In genomic region chr11:44906641-44907040, GRCh38 we compare ENCODE assay signal across 19 cellular contexts. TPM values are rescaled to one million over a fixed set of nuclear protein-coding genes. Genes with fewer than 3 reads are reported as not detected.
DNase-seq lines count a peak whose midpoint lies in the region; ATAC-seq, FAIRE-seq and TF ChIP-seq lines count a peak whose summit lies in the region.
"Had no signal": no experiment of that assay in that cellular context is flagged by ENCODE, and none has a peak within 500 bp of the region (broad histone marks: within the 10 kb centered on the region; RNA-seq: fewer than 3 reads in every experiment).

No MANE protein-coding gene starts in this region.

- no peak for FAIRE-seq in K562 (lab: Jason Lieb, UNC)
- FAIRE-seq: GM18507, H54, HepG2 had no signal

- H3K36me3 Mint-ChIP-seq in stimulated activated effector memory CD8-positive, alpha-beta T cell treated with anti-CD3 and anti-CD28 coated beads, Interleukin-12 subunit alpha, Interleukin-12 subunit beta, amount 100 ng/mL, for 72 hours, result no peaks in the 10 kb centered on the region
- H3K36me3 Mint-ChIP-seq in activated CD8-positive, alpha-beta T cell treated with anti-CD3 and anti-CD28 coated beads, Interleukin-2, amount 10 ng/mL, durations not matched to agents 7 days and 5 days (ENCODE audit: low read depth), result no peaks in the 10 kb centered on the region

- H3K27me3 ChIP-seq in Peyer's patch, result no peaks in the 10 kb centered on the region
- H3K27me3 ChIP-seq in K562 (ENCODE audit: control insufficient read depth in 2 of 2, insufficient read depth in 2 of 2, low read length in 2 of 2), result peaks cover 6 to 50% of the 10 kb centered on the region in 2 experiments; a peak in 4 of 5 replicates
- peaks cover 14% of the 10 kb centered on the region for H3K27me3 ChIP-seq in PC-3 (ENCODE audit: low read length)
- H3K27me3 ChIP-seq: BE2C had no signal

- no peaks in the 10 kb centered on the region for H3K27me3 Mint-ChIP-seq in activated CD8-positive, alpha-beta T cell treated with anti-CD3 and anti-CD28 coated beads, Interleukin-2, amount 10 ng/mL, durations not matched to agents 7 days and 5 days (ENCODE audit: low read depth)
- H3K27me3 Mint-ChIP-seq: CD4-positive, CD25-positive, alpha-beta regulatory T cell had no signal

- H3K27ac Mint-ChIP-seq in stimulated activated effector memory CD8-positive, alpha-beta T cell treated with anti-CD3 and anti-CD28 coated beads, Interleukin-12 subunit alpha, Interleukin-12 subunit beta, amount 100 ng/mL, for 72 hours, result peak overlapping the region; percentile 60
- H3K27ac Mint-ChIP-seq in activated CD8-positive, alpha-beta T cell treated with anti-CD3 and anti-CD28 coated beads, Interleukin-2, amount 10 ng/mL, durations not matched to agents 7 days and 5 days, result no peak overlapping the region

- peaks cover 4% of the 10 kb centered on the region for H3K4me1 Mint-ChIP-seq in stimulated activated effector memory CD8-positive, alpha-beta T cell treated with anti-CD3 and anti-CD28 coated beads, Interleukin-12 subunit alpha, Interleukin-12 subunit beta, amount 100 ng/mL, for 72 hours
- H3K4me1 Mint-ChIP-seq in activated CD8-positive, alpha-beta T cell treated with anti-CD3 and anti-CD28 coated beads, Interleukin-2, amount 10 ng/mL, durations not matched to agents 7 days and 5 days (ENCODE audit: low read depth), result no peaks in the 10 kb centered on the region

- no peaks in the 10 kb centered on the region for H3K9me3 ChIP-seq in Peyer's patch
- H3K9me3 ChIP-seq in K562 (replicated peaks; ENCODE audit: control insufficient read depth, insufficient read depth, low read depth, low read length), result no peaks in the 10 kb centered on the region
- H3K9me3 ChIP-seq in PC-3 (ENCODE audit: low read length), result no peaks in the 10 kb centered on the region
- H3K9me3 ChIP-seq: BE2C had no signal

- BruUV-seq in K562 (replicated peaks; lab: Mats Ljungman, UMichigan) (no TSS peak), PC-3 (replicated peaks; lab: Mats Ljungman, UMichigan) (no TSS peak)

- H3K79me2 ChIP-seq in K562 (ENCODE audit: control insufficient read depth, insufficient read depth, low read length) (no peaks in the 10 kb centered on the region), PC-3 (ENCODE audit: low read length) (no peaks in the 10 kb centered on the region)

- H2AFZ ChIP-seq in K562 (ENCODE audit: low read depth, low read length) (no peak overlapping the region), PC-3 (ENCODE audit: low read length) (no peak overlapping the region)
- H2AFZ ChIP-seq: GM23248 had no signal

- H3K4me2 ChIP-seq in K562 (ENCODE audit: insufficient read depth, low read length), result no peak overlapping the region
- no peak overlapping the region for H3K4me2 ChIP-seq in PC-3 (ENCODE audit: low read length)

- no peaks in the 10 kb centered on the region for H3K9me2 ChIP-seq in PC-3 (replicated peaks; ENCODE audit: low read length)

- H4K20me1 ChIP-seq in K562 (replicated peaks; ENCODE audit: control insufficient read depth, insufficient read depth, low read length), result no peaks in the 10 kb centered on the region
- no peaks in the 10 kb centered on the region for H4K20me1 ChIP-seq in PC-3 (ENCODE audit: low read length)

- POLR2A ChIA-PET in K562 (lab: Yijun Ruan, JAX) (interaction anchor here (0.8 to 1.0 kb wide), 2 partner anchors 8 to 12 kb away, joined by 3 read pairs; no protein-coding TSS in a partner anchor), PC-3 (lab: Charles Lee; ENCODE audit: unreplicated experiment) (no interaction called here)
- POLR2A ChIA-PET in activated CD8-positive, alpha-beta T cell treated with anti-CD3 and anti-CD28 coated beads, Interleukin-2, amount 10 ng/mL, durations not matched to agents 7 days and 5 days (lab: Charles Lee), result no interaction called here

- H3K27ac ChIP-seq in Peyer's patch (peak overlapping the region in 1 of 4 donors; percentile 75), K562 (ENCODE audit: extremely low read depth, low read depth, low read length) (no peak overlapping the region), PC-3 (ENCODE audit: low read length) (no peak overlapping the region)
- H3K27ac ChIP-seq: GM23248 had no signal

- TF ChIP-seq EP300 in K562 (IDR thresholded peaks at IDR 0.05; ENCODE audit: low read length), result no peak

- in situ Hi-C loops in K562 (cut with MboI), result no loop called here

- CTCF ChIA-PET in K562 (lab: Yijun Ruan, JAX; ENCODE audit: low intra/inter-chr PET ratio), result no interaction called here
- CTCF ChIA-PET in activated CD8-positive, alpha-beta T cell treated with anti-CD3 and anti-CD28 coated beads, Interleukin-2, amount 10 ng/mL, durations not matched to agents 7 days and 5 days (lab: Charles Lee), result no interaction called here
- CTCF ChIA-PET in PC-3 (lab: Charles Lee), result no interaction called here

- H3K9ac ChIP-seq in K562 (ENCODE audit: insufficient read depth in 1 of 2, low read depth in 2 of 2, low read length in 2 of 2) (no peak overlapping the region), PC-3 (ENCODE audit: low read length) (no peak overlapping the region)
- H3K9ac ChIP-seq: GM23248 had no signal

- no peaks in the 10 kb centered on the region for H3K36me3 ChIP-seq in Peyer's patch
- H3K36me3 ChIP-seq in K562 (ENCODE audit: control insufficient read depth, insufficient read depth, low read length), result no peaks in the 10 kb centered on the region
- no peaks in the 10 kb centered on the region for H3K36me3 ChIP-seq in PC-3 (ENCODE audit: low read depth, low read length)
- H3K36me3 ChIP-seq: BE2C had no signal

- DNase-seq in Peyer's patch (peak in 2 of 3 donors; percentile 67 to 78), K562 (ENCODE audit: extremely low read depth in 1 of 4, low spot score in 3 of 4) (peak; percentile 47 to 63 (median 57)), left colon (no peak), PC-3 (no peak)
- no peak for DNase-seq in stimulated activated effector memory CD8-positive, alpha-beta T cell treated with anti-CD3 and anti-CD28 coated beads, Interleukin-12 subunit alpha, Interleukin-12 subunit beta, amount 100 ng/mL, for 72 hours (ENCODE audit: low spot score in 2 of 2)
- DNase-seq in activated CD8-positive, alpha-beta T cell treated with anti-CD3 and anti-CD28 coated beads, Interleukin-2, amount 10 ng/mL, durations not matched to agents 7 days and 5 days, result no peak
- no peak for DNase-seq in activated effector memory CD4-positive, alpha-beta T cell treated with anti-CD3 and anti-CD28 coated beads, Interleukin-2, amount 50 U/mL, for 16 hours
- DNase-seq: BE2C; C1 segment of cervical spinal cord; CD4-positive, CD25-positive, alpha-beta regulatory T cell; DMS153; DMS79; GDM1; GM23248; HCEC 1CT had no signal

- H3K9me1 ChIP-seq in K562 (ENCODE audit: control insufficient read depth, insufficient read depth, low read length), result peaks cover 6% of the 10 kb centered on the region

- H3K4me3 Mint-ChIP-seq in stimulated activated effector memory CD8-positive, alpha-beta T cell treated with anti-CD3 and anti-CD28 coated beads, Interleukin-12 subunit alpha, Interleukin-12 subunit beta, amount 100 ng/mL, for 72 hours, result no peak overlapping the region
- H3K4me3 Mint-ChIP-seq in activated CD8-positive, alpha-beta T cell treated with anti-CD3 and anti-CD28 coated beads, Interleukin-2, amount 10 ng/mL, durations not matched to agents 7 days and 5 days, result no peak overlapping the region
- H3K4me3 Mint-ChIP-seq: CD4-positive, CD25-positive, alpha-beta regulatory T cell; IgD-negative memory B cell had no signal

- TF ChIP-seq RAD21 in K562 (CRISPR knock-in tag; conservative IDR thresholded peaks at IDR 0.05 in 1 of 2, IDR thresholded peaks at IDR 0.05 in 1 of 2), result no peak

- intact Hi-C loops in K562 (cut with micrococcal nuclease), result no loop called here
- intact Hi-C loops in left colon (cut with DNase I, micrococcal nuclease), result no loop called here
- intact Hi-C loops in PC-3 (cut with micrococcal nuclease), result no loop called here

- H3K9me3 Mint-ChIP-seq in stimulated activated effector memory CD8-positive, alpha-beta T cell treated with anti-CD3 and anti-CD28 coated beads, Interleukin-12 subunit alpha, Interleukin-12 subunit beta, amount 100 ng/mL, for 72 hours, result no peaks in the 10 kb centered on the region
- no peaks in the 10 kb centered on the region for H3K9me3 Mint-ChIP-seq in activated CD8-positive, alpha-beta T cell treated with anti-CD3 and anti-CD28 coated beads, Interleukin-2, amount 10 ng/mL, durations not matched to agents 7 days and 5 days (ENCODE audit: insufficient read depth)
- H3K9me3 Mint-ChIP-seq: CD4-positive, CD25-positive, alpha-beta regulatory T cell; IgD-negative memory B cell had no signal

- WGBS in K562 (ENCODE audit: insufficient coverage, low coverage, missing lambda C conversion rate), result 2% methylated on average over 5 of the region's 5 CpGs

- H3K4me1 ChIP-seq in Peyer's patch (peaks cover 0 to 18% (median 6%) of the 10 kb centered on the region in 4 donors), K562 (replicated peaks in 1 of 2; ENCODE audit: control insufficient read depth in 2 of 2, insufficient read depth in 2 of 2, low read length in 2 of 2) (peaks cover 4 to 16% of the 10 kb centered on the region in 2 experiments; a peak in 4 of 5 replicates), PC-3 (ENCODE audit: insufficient read depth, low read length) (no peaks in the 10 kb centered on the region)

- no peaks in the 10 kb centered on the region for H3F3A ChIP-seq in PC-3 (ENCODE audit: low read length, unreplicated experiment)

- TF ChIP-seq CTCF in Peyer's patch (IDR thresholded peaks at IDR 0.05) (no peak), K562 (IDR thresholded peaks at IDR 0.05 in 2 of 3, conservative IDR thresholded peaks at IDR 0.05 in 1 of 3; ENCODE audit: insufficient read depth in 2 of 3, low read depth in 1 of 3, low read length in 3 of 3) (no peak), PC-3 (conservative IDR thresholded peaks at IDR 0.05; ENCODE audit: low read depth, low read length) (no peak)

- H3K4me3 ChIP-seq in Peyer's patch (no peak overlapping the region), K562 (no peak overlapping the region), PC-3 (ENCODE audit: low read length) (no peak overlapping the region)
- H3K4me3 ChIP-seq: GM23248 had no signal

- ATAC-seq in K562, result peak; percentile 53
- peak; percentile 83 for ATAC-seq in left colon
- no peak for ATAC-seq in stimulated activated effector memory CD8-positive, alpha-beta T cell treated with anti-CD3 and anti-CD28 coated beads, Interleukin-12 subunit alpha, Interleukin-12 subunit beta, amount 100 ng/mL, for 72 hours
- ATAC-seq in activated CD8-positive, alpha-beta T cell treated with anti-CD3 and anti-CD28 coated beads, Interleukin-2, amount 10 ng/mL, durations not matched to agents 7 days and 5 days, result no peak
- no peak for ATAC-seq in PC-3
- ATAC-seq: HepG2 had no signal

- TF ChIP-seq POLR2A in Peyer's patch (IDR thresholded peaks at IDR 0.05) (no peak), K562 (conservative IDR thresholded peaks at IDR 0.05) (no peak)

RNA-seq across cellular contexts. Expression of gene TP53I11, which starts 44.0 kb away (rescaled TPM):
- total RNA-seq in Peyer's patch (100 to 1,000 TPM in 1 of 4 donors, 10 to 100 TPM in 3; 48.0 to 152 (median 69.9) TPM), K562 (2014; rRNA removed) (0.82 and 1.2 TPM in 2 replicates), K562 (2014; rRNA removed; fragmentation: Illumina TruSeq; extraction: Trizol) (0.25 and 0.32 TPM in 2 replicates), K562 (2015; rRNA removed; fragmentation: Illumina TruSeq; extraction: Trizol) (0.14 and 0.45 TPM in 2 replicates), K562 (2021) (1.4 TPM in 2 replicates), left colon (10 to 100 TPM; 69.8 to 91.7 TPM), PC-3 (2014; rRNA removed) (30.8 and 32.8 TPM in 2 replicates)
- 2.5 and 10.1 TPM in 2 replicates for total RNA-seq in K562 (2011; cell fraction: chromatin; rRNA removed; ENCODE audit: low replicate concordance)
- 2.9 and 5.0 TPM in 2 replicates for total RNA-seq in K562 (2011; cell fraction: nucleolus; rRNA removed)
- 4.4 and 8.5 TPM in 2 replicates for total RNA-seq in K562 (2011; cell fraction: nucleoplasm; rRNA removed)
- polyA plus RNA-seq in K562 (2011; rRNA removed) (2.5 and 3.0 TPM in 2 replicates), K562 (2014; fragmentation: Illumina TruSeq; extraction: Trizol) (0.70 and 1.3 TPM in 2 replicates), K562 (2014; fragmentation: Nextera tagmentation; extraction: Ambion mirVana) (not detected), K562 (2014; rRNA removed) (0.70 and 2.5 TPM in 2 replicates)
- 4.0 and 5.6 TPM in 2 replicates for polyA plus RNA-seq in K562 (2011; cell fraction: cytosol; rRNA removed)
- 7.9 and 11.7 TPM in 2 replicates for polyA plus RNA-seq in K562 (2011; cell fraction: nucleus; rRNA removed)
- polyA plus RNA-seq in K562 (2012), result 1.1 and 1.4 TPM in 2 replicates
- polyA minus RNA-seq in K562 (2011; rRNA and poly(A)+ RNA removed), result 2.3 and 3.0 TPM in 2 replicates
- 3.3 and 5.7 TPM in 2 replicates for polyA minus RNA-seq in K562 (2011; cell fraction: cytosol; rRNA and poly(A)+ RNA removed)
- polyA minus RNA-seq in K562 (2011; cell fraction: nucleus; rRNA and poly(A)+ RNA removed), result 9.4 and 11.0 TPM in 2 replicates
- total RNA-seq in activated CD8-positive, alpha-beta T cell treated with anti-CD3 and anti-CD28 coated beads, Interleukin-2, amount 10 ng/mL, durations not matched to agents 7 days and 5 days, result 1 to 10 TPM; 1.4 to 2.5 TPM
- total RNA-seq: HepG2 had no signal
- polyA plus RNA-seq: HepG2 had no signal

Comparison
In these comparisons a context has a peak if more than half of its experiments do, and no peak if none do; other contexts are left out.
1. DNase-seq: peak in Peyer's patch (2 of 3) and K562 (4 of 4); none in left colon (0 of 2), stimulated activated effector memory CD8-positive, alpha-beta T cell treated with anti-CD3 and anti-CD28 coated beads, Interleukin-12 subunit alpha, Interleukin-12 subunit beta, amount 100 ng/mL, for 72 hours (0 of 2), activated CD8-positive, alpha-beta T cell treated with anti-CD3 and anti-CD28 coated beads, Interleukin-2, amount 10 ng/mL, durations not matched to agents 7 days and 5 days (single experiment), PC-3 (single experiment) and activated effector memory CD4-positive, alpha-beta T cell treated with anti-CD3 and anti-CD28 coated beads, Interleukin-2, amount 50 U/mL, for 16 hours (single experiment).
2. ATAC-seq: peak in K562 (single experiment) and left colon (single experiment); none in stimulated activated effector memory CD8-positive, alpha-beta T cell treated with anti-CD3 and anti-CD28 coated beads, Interleukin-12 subunit alpha, Interleukin-12 subunit beta, amount 100 ng/mL, for 72 hours (single experiment), activated CD8-positive, alpha-beta T cell treated with anti-CD3 and anti-CD28 coated beads, Interleukin-2, amount 10 ng/mL, durations not matched to agents 7 days and 5 days (single experiment) and PC-3 (single experiment).